14 cellular contexts compared by ENCODE assay signal in genomic region chr12:56965997-56966642, GRCh38. TPM values are rescaled to one million over a fixed set of nuclear protein-coding genes. Genes with fewer than 3 reads are reported as not detected.
"Had no signal": no experiment of that assay in that cellular context is flagged by ENCODE, and none has a peak within 500 bp of the region (broad histone marks: within the 10 kb centered on the region; RNA-seq: fewer than 3 reads in every experiment).

No MANE protein-coding gene starts in this region.

RNA-seq across cellular contexts. Expression of gene SDR9C7, which starts 31.9 kb away (rescaled TPM):
- total RNA-seq: endothelial cell of umbilical vein, hepatocyte, kidney, left cardiac atrium, left ventricle myocardium inferior, lung microvascular endothelial cell, pancreas, progenitor cell of endocrine pancreas, stomach, transverse colon, urinary bladder had no signal
- polyA plus RNA-seq: endothelial cell of umbilical vein, hepatocyte, pancreas, small intestine had no signal

RNA-seq across cellular contexts. Expression of gene TAC3, which starts 50.2 kb away (rescaled TPM):
- total RNA-seq: endothelial cell of umbilical vein, kidney, left cardiac atrium, left ventricle myocardium inferior, lung microvascular endothelial cell, pancreas, right cardiac atrium, thoracic aorta had no signal
- polyA plus RNA-seq: endothelial cell of umbilical vein, right cardiac atrium had no signal
